In the genomic region with DNA sequence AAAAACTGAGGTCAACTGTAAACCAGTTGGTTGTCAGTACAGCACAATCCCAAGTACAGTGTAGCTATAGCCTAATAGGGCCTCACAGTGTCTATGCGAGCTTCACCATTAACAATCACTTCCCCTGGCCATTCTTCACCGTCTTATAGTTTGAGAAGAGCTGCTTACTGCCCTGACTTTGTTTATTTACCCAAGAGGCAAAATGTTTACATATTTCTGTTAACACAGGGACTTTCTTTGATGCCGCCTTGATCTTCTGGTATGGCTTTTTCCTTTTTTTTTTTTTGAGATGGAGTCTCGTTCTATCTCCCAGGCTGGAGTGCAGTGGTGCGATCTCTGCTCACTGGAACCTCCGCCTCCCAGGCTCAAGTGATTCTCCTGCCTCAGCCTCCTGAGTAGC, we compare ENCODE assay signal across 15 cellular contexts. TPM values are rescaled to one million over a fixed set of nuclear protein-coding genes. Genes with fewer than 3 reads are reported as not detected.
A peak's percentile ranks its signal among the peaks of the same experiment; 100 is the strongest.
DNase-seq lines count a peak whose midpoint lies in the region; TF ChIP-seq lines count a peak whose summit lies in the region.
"Had no signal": no experiment of that assay in that cellular context is flagged by ENCODE, and none has a peak within 500 bp of the region (broad histone marks: within the 10 kb centered on the region; RNA-seq: fewer than 3 reads in every experiment).

No MANE protein-coding gene starts in this region.

- H3K27ac Mint-ChIP-seq in activated T-cell treated with anti-CD3 and anti-CD28 coated beads, Interleukin-2, amount 50 U/mL, for 24 hours = no peak overlapping the region
- H3K27ac Mint-ChIP-seq in mesothelial cell of epicardium = peak overlapping the region; percentile 57
- no peak overlapping the region for H3K27ac Mint-ChIP-seq in type B pancreatic cell

- no peak for DNase-seq in activated T-cell treated with anti-CD3 and anti-CD28 coated beads, Interleukin-2, amount 50 U/mL, for 24 hours
- DNase-seq in activated T-cell treated with anti-CD3 and anti-CD28 coated beads for 4 hours (no peak), choroid plexus epithelial cell (ENCODE audit: low read depth) (no peak), mesothelial cell of epicardium (ENCODE audit: low spot score in 2 of 2, unreplicated experiment in 2 of 2) (no peak), type B pancreatic cell (ENCODE audit: extremely low spot score, unreplicated experiment) (no peak), SK-N-DZ (ENCODE audit: low spot score) (no peak), C1 segment of cervical spinal cord (lab: John Stamatoyannopoulos, UW) (no peak), glomerular visceral epithelial cell (ENCODE audit: extremely low spot score) (no peak)
- DNase-seq: 8988T; activated effector memory CD4-positive, alpha-beta T cell treated with anti-CD3 and anti-CD28 coated beads, Interleukin-2, amount 50 U/mL, for 16 hours; CD8-positive, alpha-beta memory T cell; NCI-H1694; stimulated activated CD4-positive, alpha-beta T cell treated with anti-CD3 and anti-CD28 coated beads, Interleukin-12 subunit alpha, Interleukin-12 subunit beta, amount 100 ng/mL, for 4 hours had no signal

- H3K4me3 Mint-ChIP-seq in activated T-cell treated with anti-CD3 and anti-CD28 coated beads, Interleukin-2, amount 50 U/mL, for 24 hours = peak overlapping the region; percentile 90
- H3K4me3 Mint-ChIP-seq in mesothelial cell of epicardium = no peak overlapping the region
- H3K4me3 Mint-ChIP-seq in type B pancreatic cell = peak overlapping the region; percentile 55
- H3K4me3 Mint-ChIP-seq: CD8-positive, alpha-beta memory T cell; memory B cell had no signal

- TF ChIP-seq CTCF in choroid plexus epithelial cell (conservative IDR thresholded peaks at IDR 0.05; ENCODE audit: low read depth, low read length) = no peak
- no peak for TF ChIP-seq CTCF in mesothelial cell of epicardium (IDR thresholded peaks at IDR 0.05; ENCODE audit: unreplicated experiment)
- no peak for TF ChIP-seq CTCF in type B pancreatic cell (conservative IDR thresholded peaks at IDR 0.05)

- H3K4me3 ChIP-seq in choroid plexus epithelial cell (ENCODE audit: low read depth, low read length) = peak overlapping the region; percentile 79
- H3K4me3 ChIP-seq: GM12878 had no signal

- H3K4me1 Mint-ChIP-seq in activated T-cell treated with anti-CD3 and anti-CD28 coated beads, Interleukin-2, amount 50 U/mL, for 24 hours (ENCODE audit: low read depth) = peaks cover 31% of the 10 kb centered on the region
- H3K4me1 Mint-ChIP-seq in mesothelial cell of epicardium (peaks cover 43% of the 10 kb centered on the region), type B pancreatic cell (ENCODE audit: unreplicated experiment) (peaks cover 28% of the 10 kb centered on the region)

- peaks cover 30% of the 10 kb centered on the region for H3K36me3 Mint-ChIP-seq in activated T-cell treated with anti-CD3 and anti-CD28 coated beads, Interleukin-2, amount 50 U/mL, for 24 hours (ENCODE audit: low read depth)
- H3K36me3 Mint-ChIP-seq in mesothelial cell of epicardium (no peaks in the 10 kb centered on the region), type B pancreatic cell (peaks cover 5% of the 10 kb centered on the region)
- H3K36me3 Mint-ChIP-seq: CD8-positive, alpha-beta memory T cell; memory B cell had no signal

- H3K27me3 Mint-ChIP-seq in activated T-cell treated with anti-CD3 and anti-CD28 coated beads, Interleukin-2, amount 50 U/mL, for 24 hours = peaks cover 4% of the 10 kb centered on the region
- no peaks in the 10 kb centered on the region for H3K27me3 Mint-ChIP-seq in mesothelial cell of epicardium (ENCODE audit: low read depth)
- peaks cover 3% of the 10 kb centered on the region for H3K27me3 Mint-ChIP-seq in type B pancreatic cell

- H3K9me3 Mint-ChIP-seq in activated T-cell treated with anti-CD3 and anti-CD28 coated beads, Interleukin-2, amount 50 U/mL, for 24 hours = no peaks in the 10 kb centered on the region
- H3K9me3 Mint-ChIP-seq in mesothelial cell of epicardium = no peaks in the 10 kb centered on the region
- H3K9me3 Mint-ChIP-seq in type B pancreatic cell = no peaks in the 10 kb centered on the region
- H3K9me3 Mint-ChIP-seq: CD8-positive, alpha-beta memory T cell; memory B cell had no signal

RNA-seq across cellular contexts. Expression of a gene that starts 3.3 kb away (rescaled TPM):
- total RNA-seq in mesothelial cell of epicardium (53.3 to 58.5 TPM (median 56.0 TPM) in 3 replicates), type B pancreatic cell (ENCODE audit: low replicate concordance) (49.4 and 79.8 TPM in 2 replicates)
- polyA plus RNA-seq in SK-N-DZ (2014; cell fraction: cytosol; rRNA removed) = 0.50 and 1.1 TPM in 2 replicates
- polyA plus RNA-seq in SK-N-DZ (2014; cell fraction: nucleus; rRNA removed) = 1.4 and 2.2 TPM in 2 replicates
- polyA plus RNA-seq: CD8-positive, alpha-beta memory T cell had no signal

RNA-seq across cellular contexts. Expression of a gene that starts 17.5 kb away (rescaled TPM):
- total RNA-seq in mesothelial cell of epicardium = 6.0 to 6.3 TPM (median 6.0 TPM) in 3 replicates
- total RNA-seq in type B pancreatic cell (ENCODE audit: low replicate concordance) = 7.4 and 14.8 TPM in 2 replicates
- polyA plus RNA-seq in SK-N-DZ (2014; cell fraction: cytosol; rRNA removed) = 53.9 and 54.4 TPM in 2 replicates
- 36.0 and 43.5 TPM in 2 replicates for polyA plus RNA-seq in SK-N-DZ (2014; cell fraction: nucleus; rRNA removed)
